Comparison of ENCODE assay signal across 7 cellular contexts in genomic region chr4:94207469-94208224, GRCh38.
DNase-seq lines count a peak whose midpoint lies in the region; ATAC-seq, FAIRE-seq and TF ChIP-seq lines count a peak whose summit lies in the region.

TSS of gene SMARCAD1 (plus strand) at chr4:94207865. CDS start at chr4:94208395, 530 bp downstream.

- peak; percentile 93 for ATAC-seq in HG02981 (IDR thresholded peaks at IDR 0.05; ENCODE audit: unreplicated experiment)

- peak within 1 kb of the TSS; percentile 91 for H3K4me3 ChIP-seq in astrocyte of the cerebellum (ENCODE audit: low read depth, low read length)

- DNase-seq in GM18507 (ENCODE audit: extremely low spot score, insufficient read length, low read depth), result peak; percentile 73
- DNase-seq in NCI-H2029 treated with DMSO at 0.1 percent for 48 hours (lab: John Stamatoyannopoulos, UW), result peak; percentile 88
- peak; percentile 77 for DNase-seq in T-helper 9 cell
- peak; percentile 96 for DNase-seq in astrocyte of the cerebellum (ENCODE audit: low read depth)
- DNase-seq in hippocampal formation (lab: John Stamatoyannopoulos, UW), result peak; percentile 81 to 90
- peak; percentile 99 for DNase-seq in retina

- no peak for TF ChIP-seq CTCF in astrocyte of the cerebellum (IDR thresholded peaks at IDR 0.05; ENCODE audit: low read depth, low read length, missing control alignments)

- FAIRE-seq in GM18507 (lab: Jason Lieb, UNC), result peak; percentile 96

- in situ Hi-C loops in astrocyte of the cerebellum (cut with HindIII; ENCODE audit: low sequenced_read_pairs), result no loop called here

Comparison
In these comparisons a context has a peak if more than half of its experiments do, and no peak if none do; other contexts are left out.
1. Peak in every context shown above with its lines: DNase-seq, ATAC-seq and H3K4me3 ChIP-seq.